In genomic region chr11:111417011-111417765, GRCh38 we compare ENCODE assay signal across 1 cellular context.
A peak's percentile ranks its signal among the peaks of the same experiment; 100 is the strongest.
TF ChIP-seq lines count a peak whose summit lies in the region.

No MANE protein-coding gene starts in this region.

TF ChIP-seq in HepG2, 621 proteins besides CTCF, POLR2A, EP300 and RAD21 (continued from another document and continues in another):
- TF ChIP-seq GLMP (CRISPR knock-in tag; IDR thresholded peaks at IDR 0.05; ENCODE audit: borderline replicate concordance) (no peak), ZNF598 (CRISPR knock-in tag; IDR thresholded peaks at IDR 0.05; ENCODE audit: borderline replicate concordance) (no peak), RXRB (CRISPR knock-in tag; IDR thresholded peaks at IDR 0.05; ENCODE audit: borderline replicate concordance) (peak; percentile 48; the same call in 1 of the 2 replicates), ZNF576 (CRISPR knock-in tag; IDR thresholded peaks at IDR 0.05) (no peak), GATAD2A (CRISPR knock-in tag; IDR thresholded peaks at IDR 0.05) (peak; percentile 38; the same call in 1 of the 2 replicates), ZSCAN31 (CRISPR knock-in tag; IDR thresholded peaks at IDR 0.05; ENCODE audit: low read depth) (no peak), ZSCAN22 (CRISPR knock-in tag; IDR thresholded peaks at IDR 0.05) (no peak), SOX6 (IDR thresholded peaks at IDR 0.05) (no peak), SOX6 (CRISPR knock-in tag; IDR thresholded peaks at IDR 0.05) (0 out of 2 replicates have a peak, but pooled peaks have one; percentile 16), ZFX (CRISPR knock-in tag; IDR thresholded peaks at IDR 0.05; ENCODE audit: low read depth) (0 out of 2 replicates have a peak, but pooled peaks have one; percentile 19), ZNF101 (CRISPR knock-in tag; IDR thresholded peaks at IDR 0.05; ENCODE audit: borderline replicate concordance, low read depth) (no peak), ZNF263 (CRISPR knock-in tag; IDR thresholded peaks at IDR 0.05) (0 out of 2 replicates have a peak, but pooled peaks have one; percentile 8), ELF3 (CRISPR knock-in tag; IDR thresholded peaks at IDR 0.05) (peak; percentile 83; the same call in 1 of the 2 replicates), TEAD3 (CRISPR knock-in tag; optimal IDR thresholded peaks at IDR 0.05; ENCODE audit: borderline replicate concordance) (peak; percentile 78), ZNF335 (CRISPR knock-in tag; IDR thresholded peaks at IDR 0.05) (no peak), ZHX1 (CRISPR knock-in tag; IDR thresholded peaks at IDR 0.05; ENCODE audit: low read depth) (no peak), MIXL1 (CRISPR knock-in tag; IDR thresholded peaks at IDR 0.05) (peak; percentile 30; the same call in 1 of the 2 replicates), ZNF513 (CRISPR knock-in tag; conservative IDR thresholded peaks at IDR 0.05) (no peak), GTF2F1 (IDR thresholded peaks at IDR 0.05; ENCODE audit: low read length) (no peak), ETV5 (CRISPR knock-in tag; IDR thresholded peaks at IDR 0.05; ENCODE audit: borderline replicate concordance) (peak; percentile 72; the same call in 1 of the 2 replicates), PAXIP1 (CRISPR knock-in tag; conservative IDR thresholded peaks at IDR 0.05) (peak; percentile 67), ZNF557 (CRISPR knock-in tag; IDR thresholded peaks at IDR 0.05) (no peak), HMGXB3 (CRISPR knock-in tag; IDR thresholded peaks at IDR 0.05; ENCODE audit: borderline replicate concordance) (no peak), IKZF5 (CRISPR knock-in tag; IDR thresholded peaks at IDR 0.05) (no peak), GABPA (IDR thresholded peaks at IDR 0.05; ENCODE audit: low read depth, low read length) (no peak), GABPA (CRISPR knock-in tag; IDR thresholded peaks at IDR 0.05; ENCODE audit: low read depth) (peak; percentile 79), PAWR (CRISPR knock-in tag; IDR thresholded peaks at IDR 0.05; ENCODE audit: borderline replicate concordance) (no peak), IRF2 (CRISPR knock-in tag; IDR thresholded peaks at IDR 0.05) (0 out of 2 replicates have a peak, but pooled peaks have one; percentile 18), DRAP1 (CRISPR knock-in tag; IDR thresholded peaks at IDR 0.05) (peak; percentile 32; the same call in 1 of the 2 replicates), GZF1 (CRISPR knock-in tag; IDR thresholded peaks at IDR 0.05) (no peak), ZNF430 (CRISPR knock-in tag; IDR thresholded peaks at IDR 0.05) (0 out of 2 replicates have a peak, but pooled peaks have one; percentile 39), MATR3 (CRISPR knock-in tag; IDR thresholded peaks at IDR 0.05) (no peak), MYPOP (CRISPR knock-in tag; IDR thresholded peaks at IDR 0.05) (no peak), NFIB (CRISPR knock-in tag; IDR thresholded peaks at IDR 0.05; ENCODE audit: borderline replicate concordance) (no peak), KDM5B (CRISPR knock-in tag; IDR thresholded peaks at IDR 0.05; ENCODE audit: borderline replicate concordance) (no peak), TFE3 (CRISPR knock-in tag; IDR thresholded peaks at IDR 0.05) (no peak)
- TF ChIP-seq, protein P1, sequence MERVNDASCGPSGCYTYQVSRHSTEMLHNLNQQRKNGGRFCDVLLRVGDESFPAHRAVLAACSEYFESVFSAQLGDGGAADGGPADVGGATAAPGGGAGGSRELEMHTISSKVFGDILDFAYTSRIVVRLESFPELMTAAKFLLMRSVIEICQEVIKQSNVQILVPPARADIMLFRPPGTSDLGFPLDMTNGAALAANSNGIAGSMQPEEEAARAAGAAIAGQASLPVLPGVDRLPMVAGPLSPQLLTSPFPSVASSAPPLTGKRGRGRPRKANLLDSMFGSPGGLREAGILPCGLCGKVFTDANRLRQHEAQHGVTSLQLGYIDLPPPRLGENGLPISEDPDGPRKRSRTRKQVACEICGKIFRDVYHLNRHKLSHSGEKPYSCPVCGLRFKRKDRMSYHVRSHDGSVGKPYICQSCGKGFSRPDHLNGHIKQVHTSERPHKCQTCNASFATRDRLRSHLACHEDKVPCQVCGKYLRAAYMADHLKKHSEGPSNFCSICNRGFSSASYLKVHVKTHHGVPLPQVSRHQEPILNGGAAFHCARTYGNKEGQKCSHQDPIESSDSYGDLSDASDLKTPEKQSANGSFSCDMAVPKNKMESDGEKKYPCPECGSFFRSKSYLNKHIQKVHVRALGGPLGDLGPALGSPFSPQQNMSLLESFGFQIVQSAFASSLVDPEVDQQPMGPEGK (CRISPR knock-in tag; IDR thresholded peaks at IDR 0.05): no peak
